ENCODE assay signal across 33 cellular contexts in genomic region chr14:77936138-77936639, GRCh38.
"Had no signal": no experiment of that assay in that cellular context is flagged by ENCODE, and none has a peak within 500 bp of the region (broad histone marks: within the 10 kb centered on the region; RNA-seq: fewer than 3 reads in every experiment).

No MANE protein-coding gene starts in this region.

- DNase-seq: activated effector memory CD4-positive, alpha-beta T cell treated with anti-CD3 and anti-CD28 coated beads, Interleukin-2, amount 50 U/mL, for 16 hours; activated effector memory CD4-positive, alpha-beta T cell treated with Interleukin-2 at 50 U/mL for 16 hours; activated gamma-delta T cell; activated gamma-delta T cell treated with Interleukin-2 at 50 U/mL for 16 hours; activated naive CD4-positive, alpha-beta T cell; activated naive CD4-positive, alpha-beta T cell treated with anti-CD3 and anti-CD28 coated beads for 36 hours; activated naive CD4-positive, alpha-beta T cell treated with anti-CD3 and anti-CD28 coated beads, Interleukin-2, amount 10 ng/mL, durations not matched to agents 7 days and 5 days; activated naive CD4-positive, alpha-beta T cell treated with anti-CD3 and anti-CD28 coated beads, Interleukin-2, amount 50 U/mL, for 16 hours; activated naive CD4-positive, alpha-beta T cell treated with Interleukin-2 at 50 U/mL for 16 hours; activated naive CD8-positive, alpha-beta T cell treated with anti-CD3 and anti-CD28 coated beads for 36 hours; activated naive CD8-positive, alpha-beta T cell treated with anti-CD3 and anti-CD28 coated beads, Interleukin-2, amount 10 ng/mL, durations not matched to agents 7 days and 5 days; activated naive CD8-positive, alpha-beta T cell treated with anti-CD3 and anti-CD28 coated beads, Interleukin-2, amount 50 U/mL, for 24 hours; activated T-cell treated with anti-CD3 and anti-CD28 coated beads, Interleukin-2, amount 50 U/mL, for 1 hour; activated T-cell treated with anti-CD3 and anti-CD28 coated beads, Interleukin-2, amount 50 U/mL, for 24 hours; activated T-cell treated with anti-CD3 and anti-CD28 coated beads, Interleukin-2, amount 50 U/mL, for 4 hours; activated T-cell treated with anti-CD3 and anti-CD28 coated beads, Interleukin-2, amount 50 U/mL, for 48 hours; activated T-cell treated with anti-CD3 and anti-CD28 coated beads, Interleukin-2, amount 50 U/mL, for 72 hours; adrenal gland; amniotic stem cell; amygdala; anterior cingulate cortex; aorta; body of pancreas; brain microvascular endothelial cell; caudate nucleus; central memory CD4-positive, alpha-beta T cell; cerebellar nuclear complex had no signal

- H3K36me3 ChIP-seq: adrenal gland, brain microvascular endothelial cell, breast epithelium had no signal

- H3K4me3 ChIP-seq: adrenal gland, ascending aorta, body of pancreas, breast epithelium, cardiac muscle cell had no signal

- H3K27ac ChIP-seq: adrenal gland, ascending aorta, body of pancreas, brain microvascular endothelial cell, breast epithelium, cardiac muscle cell had no signal

- H3K27me3 ChIP-seq: adrenal gland, ascending aorta, body of pancreas, brain microvascular endothelial cell, breast epithelium, cardiac muscle cell had no signal

- H3K4me1 ChIP-seq: adrenal gland, ascending aorta, body of pancreas, breast epithelium had no signal

- ATAC-seq: activated naive CD4-positive, alpha-beta T cell treated with anti-CD3 and anti-CD28 coated beads, Interleukin-2, amount 50 U/mL, for 72 hours; activated naive CD8-positive, alpha-beta T cell treated with anti-CD3 and anti-CD28 coated beads, Interleukin-2, amount 50 U/mL, for 24 hours; activated T-cell treated with anti-CD3 and anti-CD28 coated beads, Interleukin-2, amount 50 U/mL, for 4 hours; activated T-cell treated with anti-CD3 and anti-CD28 coated beads, Interleukin-2, amount 50 U/mL, for 72 hours; activated T-helper 17 cell treated with anti-CD3 and anti-CD28 coated beads, Interleukin-2, amount 50 U/mL, for 72 hours; body of pancreas had no signal

- H3K9me3 ChIP-seq: adrenal gland, ascending aorta, body of pancreas had no signal

- FAIRE-seq: astrocyte had no signal
